Comparison of ENCODE assay signal across 9 cellular contexts in genomic region chr20:9514461-9515210, GRCh38. TPM values are rescaled to one million over a fixed set of nuclear protein-coding genes. Genes with fewer than 3 reads are reported as not detected.
DNase-seq lines count a peak whose midpoint lies in the region; ATAC-seq and TF ChIP-seq lines count a peak whose summit lies in the region.
"Had no signal": no experiment of that assay in that cellular context is flagged by ENCODE, and none has a peak within 500 bp of the region (broad histone marks: within the 10 kb centered on the region; RNA-seq: fewer than 3 reads in every experiment).

Gene LAMP5 (plus strand): TSS chr20:9514590. CDS start chr20:9514853, 263 bp downstream.

- H3K4me1 Mint-ChIP-seq in progenitor cell of endocrine pancreas (ENCODE audit: low read depth), result peaks cover 13% of the 10 kb centered on the region
- H3K4me1 Mint-ChIP-seq in activated CD4-positive, alpha-beta T cell treated with anti-CD3 and anti-CD28 coated beads, Interleukin-2, amount 10 ng/mL, durations not matched to agents 24 days and 14 days, result no peaks in the 10 kb centered on the region

- peaks cover 91% of the 10 kb centered on the region for H3K27me3 Mint-ChIP-seq in progenitor cell of endocrine pancreas
- H3K27me3 Mint-ChIP-seq in activated CD4-positive, alpha-beta T cell treated with anti-CD3 and anti-CD28 coated beads, Interleukin-2, amount 10 ng/mL, durations not matched to agents 24 days and 14 days, result peaks cover 61% of the 10 kb centered on the region

- intact Hi-C loops in activated CD4-positive, alpha-beta T cell treated with anti-CD3 and anti-CD28 coated beads, Interleukin-2, amount 10 ng/mL, durations not matched to agents 24 days and 14 days (cut with micrococcal nuclease), result no loop called here

- ATAC-seq in GM18511 (IDR thresholded peaks at IDR 0.05; ENCODE audit: unreplicated experiment), result no peak
- no peak for ATAC-seq in GM18505 (IDR thresholded peaks at IDR 0.05; ENCODE audit: unreplicated experiment)

- peak; percentile 85 for DNase-seq in H7
- DNase-seq in NCI-H748 (lab: John Stamatoyannopoulos, UW; ENCODE audit: unreplicated experiment), result peak; percentile 86
- peak; percentile 4 for DNase-seq in fibroblast of pulmonary artery (ENCODE audit: low read depth)
- DNase-seq in progenitor cell of endocrine pancreas (ENCODE audit: low spot score, unreplicated experiment), result peak; percentile 45
- DNase-seq in DMS153 (lab: John Stamatoyannopoulos, UW), result no peak
- no peak for DNase-seq in activated CD4-positive, alpha-beta T cell treated with anti-CD3 and anti-CD28 coated beads, Interleukin-2, amount 10 ng/mL, durations not matched to agents 24 days and 14 days

- H3K36me3 Mint-ChIP-seq in progenitor cell of endocrine pancreas (ENCODE audit: insufficient read depth), result no peaks in the 10 kb centered on the region
- H3K36me3 Mint-ChIP-seq in activated CD4-positive, alpha-beta T cell treated with anti-CD3 and anti-CD28 coated beads, Interleukin-2, amount 10 ng/mL, durations not matched to agents 24 days and 14 days (ENCODE audit: low read depth), result no peaks in the 10 kb centered on the region

- no peaks in the 10 kb centered on the region for H3K9me3 Mint-ChIP-seq in progenitor cell of endocrine pancreas (ENCODE audit: low read depth)
- no peaks in the 10 kb centered on the region for H3K9me3 Mint-ChIP-seq in activated CD4-positive, alpha-beta T cell treated with anti-CD3 and anti-CD28 coated beads, Interleukin-2, amount 10 ng/mL, durations not matched to agents 24 days and 14 days

- H3K4me3 ChIP-seq in H7 (ENCODE audit: insufficient read depth, low read depth, low read length) (peak within 1 kb of the TSS; percentile 49), fibroblast of pulmonary artery (replicated peaks; ENCODE audit: low read depth, low read length) (no peak within 1 kb of the TSS)

- H3K36me3 ChIP-seq in H7 (replicated peaks; ENCODE audit: control insufficient read depth, insufficient read depth, low read length), result no peaks in the 10 kb centered on the region

- TF ChIP-seq POLR2A in GM18505 (IDR thresholded peaks at IDR 0.05; ENCODE audit: borderline replicate concordance, extremely low read depth, insufficient read depth, insufficient read length), result no peak

- no peak within 1 kb of the TSS for H3K27ac Mint-ChIP-seq in progenitor cell of endocrine pancreas
- no peak within 1 kb of the TSS for H3K27ac Mint-ChIP-seq in activated CD4-positive, alpha-beta T cell treated with anti-CD3 and anti-CD28 coated beads, Interleukin-2, amount 10 ng/mL, durations not matched to agents 24 days and 14 days

- peak within 1 kb of the TSS; percentile 65 for H3K4me3 Mint-ChIP-seq in progenitor cell of endocrine pancreas (ENCODE audit: low read depth)
- no peak within 1 kb of the TSS for H3K4me3 Mint-ChIP-seq in activated CD4-positive, alpha-beta T cell treated with anti-CD3 and anti-CD28 coated beads, Interleukin-2, amount 10 ng/mL, durations not matched to agents 24 days and 14 days

- TF ChIP-seq CTCF in fibroblast of pulmonary artery (IDR thresholded peaks at IDR 0.05; ENCODE audit: low read length, missing control alignments) (no peak), progenitor cell of endocrine pancreas (IDR thresholded peaks at IDR 0.05; ENCODE audit: unreplicated experiment) (no peak)

- peaks cover 87% of the 10 kb centered on the region for H3K27me3 ChIP-seq in H7 (ENCODE audit: control insufficient read depth, insufficient read depth, low read length)

RNA-seq across cellular contexts. Expression of gene LAMP5, which starts in this region (rescaled TPM):
- total RNA-seq in H7 (2014; rRNA removed; shearing (Covaris generic)), result 0.78 and 1.4 TPM in 2 replicates
- not detected in 2 replicates for total RNA-seq in progenitor cell of endocrine pancreas
- not detected in 2 replicates for total RNA-seq in activated CD4-positive, alpha-beta T cell treated with anti-CD3 and anti-CD28 coated beads, Interleukin-2, amount 10 ng/mL, durations not matched to agents 24 days and 14 days
- total RNA-seq: fibroblast of villous mesenchyme had no signal

Comparison
In these comparisons a context has a peak if more than half of its experiments do, and no peak if none do; other contexts are left out.
1. Peak in DNase-seq in progenitor cell of endocrine pancreas; RNA of the gene not detected or under 1 TPM.
2. DNase-seq: peak in H7 (single experiment), NCI-H748 (single experiment) and fibroblast of pulmonary artery (single experiment); none in DMS153 (single experiment) and activated CD4-positive, alpha-beta T cell treated with anti-CD3 and anti-CD28 coated beads, Interleukin-2, amount 10 ng/mL, durations not matched to agents 24 days and 14 days (single experiment).